In the genomic region with DNA sequence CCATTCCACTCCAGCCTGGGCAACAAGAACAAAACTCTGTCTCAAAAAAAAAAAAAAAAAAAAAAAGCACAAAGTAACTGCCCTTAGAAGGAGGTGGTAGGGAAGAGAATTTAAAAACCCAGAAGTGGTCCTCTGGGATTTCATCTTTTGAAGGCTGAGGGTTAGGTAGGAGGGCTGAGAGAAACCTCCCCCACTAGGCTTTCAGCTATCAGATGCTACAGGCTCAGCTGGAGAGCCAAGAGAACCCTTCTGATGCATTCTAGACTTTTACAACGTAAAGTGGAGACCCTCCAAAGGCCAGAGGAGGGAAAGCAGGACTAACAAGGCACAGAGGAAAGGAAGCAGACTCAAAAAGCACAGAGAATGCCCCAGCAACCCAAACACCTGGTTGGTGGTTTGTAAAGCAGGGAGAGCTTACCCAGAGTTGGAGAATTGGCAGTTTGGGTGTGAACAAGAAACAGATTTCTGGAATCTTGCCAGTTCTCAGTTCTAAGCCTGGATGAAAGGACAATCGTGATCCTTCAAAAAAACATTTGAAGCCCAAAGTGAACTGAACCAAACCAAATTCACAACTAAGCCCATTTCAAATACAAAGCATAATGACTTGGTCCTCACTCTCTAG, we compare ENCODE assay signal across 32 cellular contexts. TPM values are rescaled to one million over a fixed set of nuclear protein-coding genes. Genes with fewer than 3 reads are reported as not detected.
DNase-seq lines count a peak whose midpoint lies in the region; ATAC-seq, FAIRE-seq and TF ChIP-seq lines count a peak whose summit lies in the region.
"Had no signal": no experiment of that assay in that cellular context is flagged by ENCODE, and none has a peak within 500 bp of the region (broad histone marks: within the 10 kb centered on the region; RNA-seq: fewer than 3 reads in every experiment).

No MANE protein-coding gene starts in this region.

- intact Hi-C loops in K562 (cut with micrococcal nuclease) = no loop called here

- H3K36me3 ChIP-seq in BLaER1 (no peaks in the 10 kb centered on the region), GM23338 (ENCODE audit: insufficient read depth) (no peaks in the 10 kb centered on the region), K562 (ENCODE audit: control insufficient read depth, insufficient read depth, low read length) (no peaks in the 10 kb centered on the region)
- H3K36me3 ChIP-seq in CD8-positive, alpha-beta memory T cell (ENCODE audit: insufficient read depth, low read length) = no peaks in the 10 kb centered on the region
- H3K36me3 ChIP-seq: brain microvascular endothelial cell, esophagus squamous epithelium, MG63, SJSA1 had no signal

- no peaks in the 10 kb centered on the region for H3K9me3 ChIP-seq in BLaER1
- H3K9me3 ChIP-seq in K562 (replicated peaks; ENCODE audit: control insufficient read depth, insufficient read depth, low read depth, low read length) = no peaks in the 10 kb centered on the region
- no peaks in the 10 kb centered on the region for H3K9me3 ChIP-seq in CD8-positive, alpha-beta memory T cell (ENCODE audit: low read length)
- H3K9me3 ChIP-seq: esophagus squamous epithelium, MG63, SJSA1 had no signal

- H3K9ac ChIP-seq in BLaER1 (no peak overlapping the region), K562 (ENCODE audit: insufficient read depth in 1 of 2, low read depth in 2 of 2, low read length in 2 of 2) (no peak overlapping the region)

- H3K9me1 ChIP-seq in K562 (ENCODE audit: control insufficient read depth, insufficient read depth, low read length) = no peaks in the 10 kb centered on the region

- H3K4me1 ChIP-seq in BLaER1 (peaks cover 11% of the 10 kb centered on the region), GM23338 (ENCODE audit: insufficient read depth) (peaks cover 6% of the 10 kb centered on the region; the same call in 1 of the 2 replicates), K562 (replicated peaks in 1 of 2; ENCODE audit: control insufficient read depth in 2 of 2, insufficient read depth in 2 of 2, low read length in 2 of 2) (peaks cover 0 to 4% of the 10 kb centered on the region in 2 experiments; a peak in 3 of 5 replicates)
- no peaks in the 10 kb centered on the region for H3K4me1 ChIP-seq in CD8-positive, alpha-beta memory T cell (ENCODE audit: insufficient read depth, low read length)
- H3K4me1 ChIP-seq: foreskin keratinocyte, SJSA1 had no signal

- no peak for ATAC-seq in GM23338
- ATAC-seq in K562 = no peak
- no peak for ATAC-seq in stimulated activated naive B cell treated with anti-CD40 and anti-IgM and Interleukin-4, amounts not matched to agents 10 μg/mL and 1 μg/mL and 100 μg/mL, for 72 hours (replicated peaks)
- no peak for ATAC-seq in activated naive CD4-positive, alpha-beta T cell treated with anti-CD3 and anti-CD28 coated beads, Interleukin-2, amount 50 U/mL, for 72 hours
- ATAC-seq: activated CD4-positive, alpha-beta T cell treated with anti-CD3 and anti-CD28 coated beads for 36 hours; activated CD8-positive, alpha-beta T cell treated with anti-CD3 and anti-CD28 coated beads, Interleukin-2, amount 10 ng/mL, durations not matched to agents 7 days and 5 days; foreskin keratinocyte; stimulated activated memory B cell treated with anti-CD40 and anti-IgM and Interleukin-4, amounts not matched to agents 10 μg/mL and 1 μg/mL and 100 μg/mL, for 72 hours had no signal

- H3K27me3 Mint-ChIP-seq in GM23338 (ENCODE audit: insufficient read depth, low read depth, poor library complexity) = peaks cover 13% of the 10 kb centered on the region
- peaks cover 6 to 8% of the 10 kb centered on the region in 2 donors for H3K27me3 Mint-ChIP-seq in stimulated activated naive B cell treated with anti-CD40 and anti-IgM and Interleukin-4, amounts not matched to agents 10 μg/mL and 1 μg/mL and 100 μg/mL, for 72 hours
- peaks cover 0 to 3% of the 10 kb centered on the region in 2 donors for H3K27me3 Mint-ChIP-seq in CD8-positive, alpha-beta memory T cell
- H3K27me3 Mint-ChIP-seq: activated CD4-positive, alpha-beta T cell treated with anti-CD3 and anti-CD28 coated beads for 36 hours; activated naive CD4-positive, alpha-beta T cell treated with anti-CD3 and anti-CD28 coated beads, Interleukin-2, amount 50 U/mL, for 24 hours; stimulated activated memory B cell treated with anti-CD40 and anti-IgM and Interleukin-4, amounts not matched to agents 10 μg/mL and 1 μg/mL and 100 μg/mL, for 72 hours had no signal

- CTCF ChIA-PET in K562 (lab: Yijun Ruan, JAX; ENCODE audit: low intra/inter-chr PET ratio) = no interaction called here
- CTCF ChIA-PET in CD8-positive, alpha-beta memory T cell (lab: Charles Lee) = interaction anchor here (1.7 kb wide), 1 partner anchor 9 kb away, joined by 7 read pairs; no protein-coding TSS in a partner anchor

- TF ChIP-seq EP300 in K562 (IDR thresholded peaks at IDR 0.05; ENCODE audit: low read length) = no peak

- no peak for FAIRE-seq in K562 (lab: Jason Lieb, UNC)
- FAIRE-seq: H1, HTR-8/SVneo had no signal

- peaks cover 6% of the 10 kb centered on the region; the same call in 2 of the 3 replicates for H3K4me1 Mint-ChIP-seq in GM23338
- H3K4me1 Mint-ChIP-seq in stimulated activated naive B cell treated with anti-CD40 and anti-IgM and Interleukin-4, amounts not matched to agents 10 μg/mL and 1 μg/mL and 100 μg/mL, for 72 hours = no peaks in the 10 kb centered on the region
- no peaks in the 10 kb centered on the region for H3K4me1 Mint-ChIP-seq in CD8-positive, alpha-beta memory T cell
- H3K4me1 Mint-ChIP-seq: activated CD4-positive, alpha-beta T cell treated with anti-CD3 and anti-CD28 coated beads for 36 hours; activated naive CD4-positive, alpha-beta T cell treated with anti-CD3 and anti-CD28 coated beads, Interleukin-2, amount 50 U/mL, for 24 hours; nephron; stimulated activated memory B cell treated with anti-CD40 and anti-IgM and Interleukin-4, amounts not matched to agents 10 μg/mL and 1 μg/mL and 100 μg/mL, for 72 hours had no signal

- no peak overlapping the region for H3K4me3 Mint-ChIP-seq in GM23338
- no peak overlapping the region for H3K4me3 Mint-ChIP-seq in stimulated activated naive B cell treated with anti-CD40 and anti-IgM and Interleukin-4, amounts not matched to agents 10 μg/mL and 1 μg/mL and 100 μg/mL, for 72 hours
- H3K4me3 Mint-ChIP-seq in CD8-positive, alpha-beta memory T cell = no peak overlapping the region
- H3K4me3 Mint-ChIP-seq: activated CD4-positive, alpha-beta T cell treated with anti-CD3 and anti-CD28 coated beads for 36 hours; activated CD8-positive, alpha-beta T cell treated with anti-CD3 and anti-CD28 coated beads, Interleukin-2, amount 10 ng/mL, durations not matched to agents 7 days and 5 days; activated naive CD4-positive, alpha-beta T cell treated with anti-CD3 and anti-CD28 coated beads, Interleukin-2, amount 50 U/mL, for 24 hours; nephron; stimulated activated memory B cell treated with anti-CD40 and anti-IgM and Interleukin-4, amounts not matched to agents 10 μg/mL and 1 μg/mL and 100 μg/mL, for 72 hours had no signal

- H3K79me2 ChIP-seq in GM23338 (replicated peaks; ENCODE audit: insufficient read depth) = no peaks in the 10 kb centered on the region
- no peaks in the 10 kb centered on the region for H3K79me2 ChIP-seq in K562 (ENCODE audit: control insufficient read depth, insufficient read depth, low read length)

- H3K9me2 ChIP-seq in GM23338 (ENCODE audit: insufficient read depth) = no peaks in the 10 kb centered on the region

- 6% methylated on average over 2 of the region's 2 CpGs for WGBS in K562 (ENCODE audit: insufficient coverage, low coverage, missing lambda C conversion rate)

- DNase-seq in GM23338 (ENCODE audit: low spot score) (no peak), NCI-H2171 (lab: John Stamatoyannopoulos, UW) (peak; percentile 37), K562 (ENCODE audit: extremely low read depth in 1 of 4, low spot score in 3 of 4) (peak in 3 of 4 experiments; percentile 5 to 6 (median 5)), hippocampal formation (lab: John Stamatoyannopoulos, UW) (no peak)
- no peak for DNase-seq in stimulated activated naive B cell treated with anti-CD40 and anti-IgM and Interleukin-4, amounts not matched to agents 10 μg/mL and 1 μg/mL and 100 μg/mL, for 72 hours
- no peak for DNase-seq in CD8-positive, alpha-beta memory T cell
- DNase-seq in activated naive CD4-positive, alpha-beta T cell treated with anti-CD3 and anti-CD28 coated beads, Interleukin-2, amount 50 U/mL, for 72 hours (ENCODE audit: low spot score in 2 of 2) = no peak
- DNase-seq: activated CD4-positive, alpha-beta T cell treated with anti-CD3 and anti-CD28 coated beads for 36 hours; activated CD8-positive, alpha-beta T cell treated with anti-CD3 and anti-CD28 coated beads, Interleukin-2, amount 10 ng/mL, durations not matched to agents 7 days and 5 days; brain microvascular endothelial cell; cerebellar nuclear complex; DMS79 treated with DMSO at 0.1 percent for 48 hours; dorsolateral prefrontal cortex; esophagus squamous epithelium; foreskin keratinocyte; GF-D8; head of caudate nucleus; KBM-7; MG63; NCI-H526 treated with DMSO at 0.1 percent for 48 hours; substantia nigra; T-helper 9 cell; trophoblast cell had no signal

- in situ Hi-C loops in K562 (cut with MboI) = no loop called here

- H3K27ac Mint-ChIP-seq in GM23338 = no peak overlapping the region
- H3K27ac Mint-ChIP-seq in stimulated activated naive B cell treated with anti-CD40 and anti-IgM and Interleukin-4, amounts not matched to agents 10 μg/mL and 1 μg/mL and 100 μg/mL, for 72 hours = no peak overlapping the region
- no peak overlapping the region for H3K27ac Mint-ChIP-seq in CD8-positive, alpha-beta memory T cell
- H3K27ac Mint-ChIP-seq in activated naive CD4-positive, alpha-beta T cell treated with anti-CD3 and anti-CD28 coated beads, Interleukin-2, amount 50 U/mL, for 72 hours = no peak overlapping the region
- H3K27ac Mint-ChIP-seq: activated CD4-positive, alpha-beta T cell treated with anti-CD3 and anti-CD28 coated beads for 36 hours; activated CD8-positive, alpha-beta T cell treated with anti-CD3 and anti-CD28 coated beads, Interleukin-2, amount 10 ng/mL, durations not matched to agents 7 days and 5 days; activated naive CD4-positive, alpha-beta T cell treated with anti-CD3 and anti-CD28 coated beads, Interleukin-2, amount 50 U/mL, for 24 hours; activated T-helper 2 cell treated with anti-CD3 and anti-CD28 coated beads, Interferon-gamma antibody, Interleukin-2, Interleukin-4, amounts not matched to agents 10 μg/mL and 5 μg/mL and 100 μg/mL, durations not matched to agents 14 hours and 24 hours and 36 hours; nephron; stimulated activated memory B cell treated with anti-CD40 and anti-IgM and Interleukin-4, amounts not matched to agents 10 μg/mL and 1 μg/mL and 100 μg/mL, for 72 hours had no signal

- POLR2A ChIA-PET in K562 (lab: Yijun Ruan, JAX) = interaction anchor here (0.5 kb wide), 2 partner anchors 21 to 152 kb away, joined by 3 read pairs; no protein-coding TSS in a partner anchor
- POLR2A ChIA-PET in CD8-positive, alpha-beta memory T cell (lab: Charles Lee) = no interaction called here

- TF ChIP-seq CTCF in GM23338 (conservative IDR thresholded peaks at IDR 0.05; ENCODE audit: low read depth in 2 of 2) (no peak), K562 (IDR thresholded peaks at IDR 0.05 in 2 of 3, conservative IDR thresholded peaks at IDR 0.05 in 1 of 3; ENCODE audit: insufficient read depth in 2 of 3, low read depth in 1 of 3, low read length in 3 of 3) (no peak)

- H4K20me1 ChIP-seq in BLaER1 (no peaks in the 10 kb centered on the region), GM23338 (replicated peaks; ENCODE audit: insufficient read depth) (no peaks in the 10 kb centered on the region), K562 (replicated peaks; ENCODE audit: control insufficient read depth, insufficient read depth, low read length) (no peaks in the 10 kb centered on the region)

- H3K27ac ChIP-seq in BLaER1 (no peak overlapping the region), GM23338 (ENCODE audit: low read depth) (no peak overlapping the region), K562 (ENCODE audit: extremely low read depth, low read depth, low read length) (no peak overlapping the region)
- no peak overlapping the region for H3K27ac ChIP-seq in CD8-positive, alpha-beta memory T cell (ENCODE audit: low read depth, low read length)
- H3K27ac ChIP-seq: brain microvascular endothelial cell, dorsolateral prefrontal cortex, esophagus squamous epithelium, foreskin keratinocyte, SJSA1 had no signal

- H3K4me2 ChIP-seq in BLaER1 = peak overlapping the region; percentile 7
- no peak overlapping the region for H3K4me2 ChIP-seq in GM23338
- H3K4me2 ChIP-seq in K562 (ENCODE audit: insufficient read depth, low read length) = no peak overlapping the region

- H3K9me3 Mint-ChIP-seq in GM23338 = no peaks in the 10 kb centered on the region
- no peaks in the 10 kb centered on the region for H3K9me3 Mint-ChIP-seq in stimulated activated naive B cell treated with anti-CD40 and anti-IgM and Interleukin-4, amounts not matched to agents 10 μg/mL and 1 μg/mL and 100 μg/mL, for 72 hours
- H3K9me3 Mint-ChIP-seq in CD8-positive, alpha-beta memory T cell = no peaks in the 10 kb centered on the region
- H3K9me3 Mint-ChIP-seq in activated naive CD4-positive, alpha-beta T cell treated with anti-CD3 and anti-CD28 coated beads, Interleukin-2, amount 50 U/mL, for 72 hours = no peaks in the 10 kb centered on the region
- H3K9me3 Mint-ChIP-seq: activated naive CD4-positive, alpha-beta T cell treated with anti-CD3 and anti-CD28 coated beads, Interleukin-2, amount 50 U/mL, for 24 hours; activated T-helper 2 cell treated with anti-CD3 and anti-CD28 coated beads, Interferon-gamma antibody, Interleukin-2, Interleukin-4, amounts not matched to agents 10 μg/mL and 5 μg/mL and 100 μg/mL, durations not matched to agents 14 hours and 24 hours and 36 hours; nephron; stimulated activated memory B cell treated with anti-CD40 and anti-IgM and Interleukin-4, amounts not matched to agents 10 μg/mL and 1 μg/mL and 100 μg/mL, for 72 hours had no signal

- H2AFZ ChIP-seq in GM23338 (peak overlapping the region; percentile 34; the same call in 1 of the 2 replicates), K562 (ENCODE audit: low read depth, low read length) (no peak overlapping the region)

- H3K27me3 ChIP-seq in BLaER1 (no peaks in the 10 kb centered on the region), GM23338 (ENCODE audit: insufficient read depth) (no peaks in the 10 kb centered on the region), K562 (ENCODE audit: control insufficient read depth in 2 of 2, insufficient read depth in 2 of 2, low read length in 2 of 2) (peaks cover 0 to 21% of the 10 kb centered on the region in 2 experiments; a peak in 3 of 5 replicates)
- H3K27me3 ChIP-seq in CD8-positive, alpha-beta memory T cell (ENCODE audit: insufficient read depth, low read length, poor library complexity, severe bottlenecking) = no peaks in the 10 kb centered on the region
- H3K27me3 ChIP-seq: brain microvascular endothelial cell, dorsolateral prefrontal cortex, MG63 had no signal

- no peaks in the 10 kb centered on the region for H3K36me3 Mint-ChIP-seq in GM23338 (ENCODE audit: low read depth)
- no peaks in the 10 kb centered on the region for H3K36me3 Mint-ChIP-seq in stimulated activated naive B cell treated with anti-CD40 and anti-IgM and Interleukin-4, amounts not matched to agents 10 μg/mL and 1 μg/mL and 100 μg/mL, for 72 hours
- H3K36me3 Mint-ChIP-seq in CD8-positive, alpha-beta memory T cell = no peaks in the 10 kb centered on the region
- H3K36me3 Mint-ChIP-seq in activated naive CD4-positive, alpha-beta T cell treated with anti-CD3 and anti-CD28 coated beads, Interleukin-2, amount 50 U/mL, for 72 hours = no peaks in the 10 kb centered on the region
- H3K36me3 Mint-ChIP-seq: activated naive CD4-positive, alpha-beta T cell treated with anti-CD3 and anti-CD28 coated beads, Interleukin-2, amount 50 U/mL, for 24 hours; stimulated activated memory B cell treated with anti-CD40 and anti-IgM and Interleukin-4, amounts not matched to agents 10 μg/mL and 1 μg/mL and 100 μg/mL, for 72 hours had no signal

- H3K4me3 ChIP-seq in BLaER1 (no peak overlapping the region), GM23338 (no peak overlapping the region), K562 (no peak overlapping the region)
- H3K4me3 ChIP-seq in CD8-positive, alpha-beta memory T cell (ENCODE audit: low read length) = no peak overlapping the region
- H3K4me3 ChIP-seq: dorsolateral prefrontal cortex, esophagus squamous epithelium, lung, MG63, SJSA1 had no signal

- no TSS peak for BruUV-seq in K562 (replicated peaks; lab: Mats Ljungman, UMichigan)

- TF ChIP-seq RAD21 in K562 (CRISPR knock-in tag; conservative IDR thresholded peaks at IDR 0.05 in 1 of 2, IDR thresholded peaks at IDR 0.05 in 1 of 2) = no peak

- no peak for TF ChIP-seq POLR2A in K562 (conservative IDR thresholded peaks at IDR 0.05)

- 0 out of 2 replicates have a peak, but pooled peaks cover 7% of the 10 kb centered on the region for H3F3A ChIP-seq in GM23338 (replicated peaks; ENCODE audit: low read depth)

RNA-seq across cellular contexts. Expression of gene SPAG4, which starts 23.2 kb away (rescaled TPM):
- total RNA-seq in GM23338 (2014; rRNA removed; shearing (Covaris generic)) = 0.39 and 2.7 TPM in 2 replicates
- polyA plus RNA-seq in GM23338 (2016; fragmentation: Nextera tagmentation; extraction: Ambion mirVana) (2.9 and 3.8 TPM in 2 replicates), K562 (2011; rRNA removed) (11.4 and 12.2 TPM in 2 replicates), K562 (2014; fragmentation: Illumina TruSeq; extraction: Trizol) (3.0 and 3.6 TPM in 2 replicates), K562 (2014; fragmentation: Nextera tagmentation; extraction: Ambion mirVana) (1 to 10 TPM; 1.6 to 4.6 TPM), K562 (2014; rRNA removed) (6.8 and 8.4 TPM in 2 replicates)
- 15.2 and 38.2 TPM in 2 replicates for total RNA-seq in K562 (2011; cell fraction: chromatin; rRNA removed; ENCODE audit: low replicate concordance)
- 39.1 and 46.2 TPM in 2 replicates for total RNA-seq in K562 (2011; cell fraction: nucleolus; rRNA removed)
- 21.6 and 29.9 TPM in 2 replicates for total RNA-seq in K562 (2011; cell fraction: nucleoplasm; rRNA removed)
- total RNA-seq in K562 (2014; rRNA removed) (5.3 and 6.4 TPM in 2 replicates), K562 (2014; rRNA removed; fragmentation: Illumina TruSeq; extraction: Trizol) (2.0 and 2.8 TPM in 2 replicates), K562 (2015; rRNA removed; fragmentation: Illumina TruSeq; extraction: Trizol) (1.5 and 3.4 TPM in 2 replicates), K562 (2021) (7.2 and 9.6 TPM in 2 replicates)
- 16.4 and 27.9 TPM in 2 replicates for polyA plus RNA-seq in K562 (2011; cell fraction: cytosol; rRNA removed)
- 79.8 and 97.3 TPM in 2 replicates for polyA plus RNA-seq in K562 (2011; cell fraction: nucleus; rRNA removed)
- polyA plus RNA-seq in K562 (2012) = 9.4 and 16.3 TPM in 2 replicates
- 1.6 and 3.6 TPM in 2 replicates for polyA minus RNA-seq in K562 (2011; rRNA and poly(A)+ RNA removed)
- polyA minus RNA-seq in K562 (2011; cell fraction: cytosol; rRNA and poly(A)+ RNA removed) = 4.5 and 7.3 TPM in 2 replicates
- 11.2 and 12.4 TPM in 2 replicates for polyA minus RNA-seq in K562 (2011; cell fraction: nucleus; rRNA and poly(A)+ RNA removed)
- 1 to 10 TPM; 2.1 TPM for total RNA-seq in CD8-positive, alpha-beta memory T cell
- polyA plus RNA-seq in CD8-positive, alpha-beta memory T cell = 1.1 TPM
- 10 to 100 TPM in 1 of 2 donors, 1 to 10 TPM in 1; 9.6 to 13.2 TPM for total RNA-seq in activated naive CD4-positive, alpha-beta T cell treated with anti-CD3 and anti-CD28 coated beads, Interleukin-2, amount 50 U/mL, for 72 hours

RNA-seq across cellular contexts. Expression of gene ERGIC3, which starts 50.6 kb away (rescaled TPM):
- 121 and 147 TPM in 2 replicates for total RNA-seq in GM23338 (2014; rRNA removed; shearing (Covaris generic))
- polyA plus RNA-seq in GM23338 (2016; fragmentation: Nextera tagmentation; extraction: Ambion mirVana) (139 and 155 TPM in 2 replicates), K562 (2011; rRNA removed) (261 and 327 TPM in 2 replicates), K562 (2014; fragmentation: Illumina TruSeq; extraction: Trizol) (201 and 212 TPM in 2 replicates), K562 (2014; fragmentation: Nextera tagmentation; extraction: Ambion mirVana) (100 to 1,000 TPM; 243 to 278 TPM), K562 (2014; rRNA removed) (153 TPM in 2 replicates)
- total RNA-seq in K562 (2011; cell fraction: chromatin; rRNA removed; ENCODE audit: low replicate concordance) = 211 and 424 TPM in 2 replicates
- total RNA-seq in K562 (2011; cell fraction: nucleolus; rRNA removed) = 454 and 514 TPM in 2 replicates
- total RNA-seq in K562 (2011; cell fraction: nucleoplasm; rRNA removed) = 377 and 412 TPM in 2 replicates
- total RNA-seq in K562 (2014; rRNA removed) (121 and 137 TPM in 2 replicates), K562 (2014; rRNA removed; fragmentation: Illumina TruSeq; extraction: Trizol) (117 and 147 TPM in 2 replicates), K562 (2015; rRNA removed; fragmentation: Illumina TruSeq; extraction: Trizol) (155 and 160 TPM in 2 replicates), K562 (2021) (176 and 184 TPM in 2 replicates)
- polyA plus RNA-seq in K562 (2011; cell fraction: cytosol; rRNA removed) = 343 and 366 TPM in 2 replicates
- polyA plus RNA-seq in K562 (2011; cell fraction: nucleus; rRNA removed) = 397 and 401 TPM in 2 replicates
- polyA plus RNA-seq in K562 (2012) = 276 and 358 TPM in 2 replicates
- 239 and 263 TPM in 2 replicates for polyA minus RNA-seq in K562 (2011; rRNA and poly(A)+ RNA removed)
- polyA minus RNA-seq in K562 (2011; cell fraction: cytosol; rRNA and poly(A)+ RNA removed) = 86.8 and 91.6 TPM in 2 replicates
- polyA minus RNA-seq in K562 (2011; cell fraction: nucleus; rRNA and poly(A)+ RNA removed) = 43.9 and 62.1 TPM in 2 replicates
- 100 to 1,000 TPM; 136 to 137 TPM for total RNA-seq in CD8-positive, alpha-beta memory T cell
- 114 TPM for polyA plus RNA-seq in CD8-positive, alpha-beta memory T cell
- 100 to 1,000 TPM; 132 to 150 TPM for total RNA-seq in activated naive CD4-positive, alpha-beta T cell treated with anti-CD3 and anti-CD28 coated beads, Interleukin-2, amount 50 U/mL, for 72 hours

Comparison
In these comparisons a context has a peak if more than half of its experiments do, and no peak if none do; other contexts are left out.
1. DNase-seq: peak in NCI-H2171 (single experiment) and K562 (3 of 4); none in GM23338 (single experiment), stimulated activated naive B cell treated with anti-CD40 and anti-IgM and Interleukin-4, amounts not matched to agents 10 μg/mL and 1 μg/mL and 100 μg/mL, for 72 hours (single experiment), CD8-positive, alpha-beta memory T cell (0 of 5), hippocampal formation (0 of 2) and activated naive CD4-positive, alpha-beta T cell treated with anti-CD3 and anti-CD28 coated beads, Interleukin-2, amount 50 U/mL, for 72 hours (0 of 2).